Comparison of ENCODE assay signal across 1 cellular context in the genomic region with DNA sequence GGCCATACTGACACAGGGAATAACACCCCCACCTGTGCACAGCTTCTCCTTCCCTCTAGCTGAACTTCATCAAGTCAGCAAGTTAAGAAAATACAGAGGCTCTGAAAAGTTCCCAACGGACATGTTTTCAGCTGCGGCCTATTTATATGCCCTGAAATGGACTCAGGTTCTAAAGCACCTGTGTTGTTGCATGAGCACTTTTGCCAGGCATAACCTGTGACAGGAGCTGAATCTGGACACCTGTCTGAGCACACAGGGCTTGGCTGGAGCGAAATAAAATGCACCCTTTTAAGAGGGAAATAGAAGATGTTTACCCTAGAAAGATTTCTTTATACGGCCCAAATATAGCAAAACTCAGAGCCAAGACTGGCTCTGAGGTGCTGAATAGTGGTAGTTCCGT.
TF ChIP-seq lines count a peak whose summit lies in the region.

No MANE protein-coding gene starts in this region.

TF ChIP-seq in GM23338, 12 proteins besides CTCF, POLR2A, EP300 and RAD21 (continued from another document):
- TF ChIP-seq, protein P1, sequence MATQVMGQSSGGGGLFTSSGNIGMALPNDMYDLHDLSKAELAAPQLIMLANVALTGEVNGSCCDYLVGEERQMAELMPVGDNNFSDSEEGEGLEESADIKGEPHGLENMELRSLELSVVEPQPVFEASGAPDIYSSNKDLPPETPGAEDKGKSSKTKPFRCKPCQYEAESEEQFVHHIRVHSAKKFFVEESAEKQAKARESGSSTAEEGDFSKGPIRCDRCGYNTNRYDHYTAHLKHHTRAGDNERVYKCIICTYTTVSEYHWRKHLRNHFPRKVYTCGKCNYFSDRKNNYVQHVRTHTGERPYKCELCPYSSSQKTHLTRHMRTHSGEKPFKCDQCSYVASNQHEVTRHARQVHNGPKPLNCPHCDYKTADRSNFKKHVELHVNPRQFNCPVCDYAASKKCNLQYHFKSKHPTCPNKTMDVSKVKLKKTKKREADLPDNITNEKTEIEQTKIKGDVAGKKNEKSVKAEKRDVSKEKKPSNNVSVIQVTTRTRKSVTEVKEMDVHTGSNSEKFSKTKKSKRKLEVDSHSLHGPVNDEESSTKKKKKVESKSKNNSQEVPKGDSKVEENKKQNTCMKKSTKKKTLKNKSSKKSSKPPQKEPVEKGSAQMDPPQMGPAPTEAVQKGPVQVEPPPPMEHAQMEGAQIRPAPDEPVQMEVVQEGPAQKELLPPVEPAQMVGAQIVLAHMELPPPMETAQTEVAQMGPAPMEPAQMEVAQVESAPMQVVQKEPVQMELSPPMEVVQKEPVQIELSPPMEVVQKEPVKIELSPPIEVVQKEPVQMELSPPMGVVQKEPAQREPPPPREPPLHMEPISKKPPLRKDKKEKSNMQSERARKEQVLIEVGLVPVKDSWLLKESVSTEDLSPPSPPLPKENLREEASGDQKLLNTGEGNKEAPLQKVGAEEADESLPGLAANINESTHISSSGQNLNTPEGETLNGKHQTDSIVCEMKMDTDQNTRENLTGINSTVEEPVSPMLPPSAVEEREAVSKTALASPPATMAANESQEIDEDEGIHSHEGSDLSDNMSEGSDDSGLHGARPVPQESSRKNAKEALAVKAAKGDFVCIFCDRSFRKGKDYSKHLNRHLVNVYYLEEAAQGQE (IDR thresholded peaks at IDR 0.05; ENCODE audit: unreplicated experiment): no peak
- TF ChIP-seq STAT1 (IDR thresholded peaks at IDR 0.05; ENCODE audit: unreplicated experiment) (no peak), ZNF114 (CRISPR knock-in tag; IDR thresholded peaks at IDR 0.05) (no peak), CREB1 (CRISPR knock-in tag; IDR thresholded peaks at IDR 0.05; ENCODE audit: low read depth) (no peak), EZH2 (IDR thresholded peaks at IDR 0.05; ENCODE audit: low read depth, unreplicated experiment) (no peak), NANOG (IDR thresholded peaks at IDR 0.05; ENCODE audit: borderline replicate concordance) (no peak), JUNB (IDR thresholded peaks at IDR 0.05; ENCODE audit: unreplicated experiment) (no peak), ZNF331 (CRISPR knock-in tag; IDR thresholded peaks at IDR 0.05; ENCODE audit: low read depth) (no peak)
- TF ChIP-seq, protein P2, sequence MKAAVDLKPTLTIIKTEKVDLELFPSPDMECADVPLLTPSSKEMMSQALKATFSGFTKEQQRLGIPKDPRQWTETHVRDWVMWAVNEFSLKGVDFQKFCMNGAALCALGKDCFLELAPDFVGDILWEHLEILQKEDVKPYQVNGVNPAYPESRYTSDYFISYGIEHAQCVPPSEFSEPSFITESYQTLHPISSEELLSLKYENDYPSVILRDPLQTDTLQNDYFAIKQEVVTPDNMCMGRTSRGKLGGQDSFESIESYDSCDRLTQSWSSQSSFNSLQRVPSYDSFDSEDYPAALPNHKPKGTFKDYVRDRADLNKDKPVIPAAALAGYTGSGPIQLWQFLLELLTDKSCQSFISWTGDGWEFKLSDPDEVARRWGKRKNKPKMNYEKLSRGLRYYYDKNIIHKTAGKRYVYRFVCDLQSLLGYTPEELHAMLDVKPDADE (IDR thresholded peaks at IDR 0.05): no peak
